ENCODE assay signal across 1 cellular context in the genomic region with DNA sequence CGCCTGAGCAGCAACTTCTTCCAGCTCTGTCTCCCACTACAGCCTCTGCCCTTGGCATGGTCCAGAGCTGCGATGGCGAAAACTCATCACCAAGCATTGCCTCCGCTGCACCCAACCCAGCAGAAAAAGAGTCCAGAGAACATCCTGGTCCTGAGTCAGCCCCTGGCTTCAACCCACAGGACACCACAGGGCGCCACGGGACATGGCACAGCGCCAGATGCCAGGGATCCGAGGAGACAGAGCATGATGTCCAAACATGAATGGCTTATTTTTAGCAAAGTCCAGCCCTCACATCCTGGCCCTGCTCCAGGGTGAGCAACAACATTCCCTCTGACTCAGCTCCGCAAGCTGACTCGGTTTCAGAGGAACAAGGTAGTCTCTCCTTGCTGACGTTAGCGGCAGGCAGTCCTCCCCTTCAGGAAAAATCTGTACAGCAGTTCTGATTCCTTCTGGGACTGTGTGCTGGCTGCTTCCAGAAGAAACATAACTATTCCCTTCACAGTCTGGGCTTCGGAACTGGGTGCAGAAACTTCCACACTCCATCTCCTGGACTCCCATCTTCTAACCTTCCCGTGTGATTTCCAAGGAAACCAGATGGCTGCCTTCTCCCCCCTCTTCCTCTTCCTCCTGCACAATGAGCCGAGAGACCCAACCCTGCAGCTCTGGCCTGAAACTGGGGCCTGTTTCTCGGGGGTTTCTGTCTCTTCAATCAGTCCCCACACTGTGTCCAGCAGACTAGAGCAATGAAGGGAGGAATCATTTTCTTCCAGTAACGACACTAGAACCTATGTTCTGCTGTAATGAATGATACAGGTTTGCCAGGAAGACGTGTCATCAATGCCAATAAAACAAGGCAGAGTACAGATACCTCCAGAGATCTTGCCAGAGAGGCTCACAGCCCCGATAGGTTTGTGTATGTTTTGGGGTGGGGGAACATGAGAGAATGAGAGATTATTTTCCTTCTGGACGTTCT.
TF ChIP-seq lines count a peak whose summit lies in the region.

No MANE protein-coding gene starts in this region.

TF ChIP-seq in HepG2, 621 proteins besides CTCF, POLR2A, EP300 and RAD21 (continued from another document and continues in another):
- TF ChIP-seq ZNF512 (CRISPR knock-in tag; IDR thresholded peaks at IDR 0.05): no peak
- no peak for TF ChIP-seq PREB (CRISPR knock-in tag; IDR thresholded peaks at IDR 0.05)
- TF ChIP-seq, protein P1, sequence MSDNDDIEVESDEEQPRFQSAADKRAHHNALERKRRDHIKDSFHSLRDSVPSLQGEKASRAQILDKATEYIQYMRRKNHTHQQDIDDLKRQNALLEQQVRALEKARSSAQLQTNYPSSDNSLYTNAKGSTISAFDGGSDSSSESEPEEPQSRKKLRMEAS (IDR thresholded peaks at IDR 0.05): peak; percentile 75
- no peak for TF ChIP-seq ONECUT2 (CRISPR knock-in tag; IDR thresholded peaks at IDR 0.05)
- TF ChIP-seq, protein P2, sequence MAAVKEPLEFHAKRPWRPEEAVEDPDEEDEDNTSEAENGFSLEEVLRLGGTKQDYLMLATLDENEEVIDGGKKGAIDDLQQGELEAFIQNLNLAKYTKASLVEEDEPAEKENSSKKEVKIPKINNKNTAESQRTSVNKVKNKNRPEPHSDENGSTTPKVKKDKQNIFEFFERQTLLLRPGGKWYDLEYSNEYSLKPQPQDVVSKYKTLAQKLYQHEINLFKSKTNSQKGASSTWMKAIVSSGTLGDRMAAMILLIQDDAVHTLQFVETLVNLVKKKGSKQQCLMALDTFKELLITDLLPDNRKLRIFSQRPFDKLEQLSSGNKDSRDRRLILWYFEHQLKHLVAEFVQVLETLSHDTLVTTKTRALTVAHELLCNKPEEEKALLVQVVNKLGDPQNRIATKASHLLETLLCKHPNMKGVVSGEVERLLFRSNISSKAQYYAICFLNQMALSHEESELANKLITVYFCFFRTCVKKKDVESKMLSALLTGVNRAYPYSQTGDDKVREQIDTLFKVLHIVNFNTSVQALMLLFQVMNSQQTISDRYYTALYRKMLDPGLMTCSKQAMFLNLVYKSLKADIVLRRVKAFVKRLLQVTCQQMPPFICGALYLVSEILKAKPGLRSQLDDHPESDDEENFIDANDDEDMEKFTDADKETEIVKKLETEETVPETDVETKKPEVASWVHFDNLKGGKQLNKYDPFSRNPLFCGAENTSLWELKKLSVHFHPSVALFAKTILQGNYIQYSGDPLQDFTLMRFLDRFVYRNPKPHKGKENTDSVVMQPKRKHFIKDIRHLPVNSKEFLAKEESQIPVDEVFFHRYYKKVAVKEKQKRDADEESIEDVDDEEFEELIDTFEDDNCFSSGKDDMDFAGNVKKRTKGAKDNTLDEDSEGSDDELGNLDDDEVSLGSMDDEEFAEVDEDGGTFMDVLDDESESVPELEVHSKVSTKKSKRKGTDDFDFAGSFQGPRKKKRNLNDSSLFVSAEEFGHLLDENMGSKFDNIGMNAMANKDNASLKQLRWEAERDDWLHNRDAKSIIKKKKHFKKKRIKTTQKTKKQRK (IDR thresholded peaks at IDR 0.05; ENCODE audit: low read length): no peak
- TF ChIP-seq, protein P3, sequence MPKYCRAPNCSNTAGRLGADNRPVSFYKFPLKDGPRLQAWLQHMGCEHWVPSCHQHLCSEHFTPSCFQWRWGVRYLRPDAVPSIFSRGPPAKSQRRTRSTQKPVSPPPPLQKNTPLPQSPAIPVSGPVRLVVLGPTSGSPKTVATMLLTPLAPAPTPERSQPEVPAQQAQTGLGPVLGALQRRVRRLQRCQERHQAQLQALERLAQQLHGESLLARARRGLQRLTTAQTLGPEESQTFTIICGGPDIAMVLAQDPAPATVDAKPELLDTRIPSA (CRISPR knock-in tag; IDR thresholded peaks at IDR 0.05; ENCODE audit: borderline replicate concordance): no peak
- TF ChIP-seq ZBTB20 (CRISPR knock-in tag; IDR thresholded peaks at IDR 0.05; ENCODE audit: borderline replicate concordance, low read depth): peak; percentile 84
- no peak; the same call in 1 of the 2 replicates for TF ChIP-seq ZZZ3 (CRISPR knock-in tag; IDR thresholded peaks at IDR 0.05; ENCODE audit: borderline replicate concordance)
- no peak for TF ChIP-seq ZNF704 (CRISPR knock-in tag; IDR thresholded peaks at IDR 0.05; ENCODE audit: borderline replicate concordance)
- 0 out of 2 replicates have a peak, but pooled peaks have one; percentile 33 for TF ChIP-seq ZNF335 (CRISPR knock-in tag; IDR thresholded peaks at IDR 0.05)
- 0 out of 2 replicates have a peak, but pooled peaks have one; percentile 12 for TF ChIP-seq NFE2L2 (IDR thresholded peaks at IDR 0.05; ENCODE audit: low read length)
- TF ChIP-seq HOXA5 (CRISPR knock-in tag; IDR thresholded peaks at IDR 0.05): no peak
- no peak for TF ChIP-seq BORCS8-MEF2B (CRISPR knock-in tag; IDR thresholded peaks at IDR 0.05)
- TF ChIP-seq FOXA3 (CRISPR knock-in tag; IDR thresholded peaks at IDR 0.05): peak; percentile 84
- TF ChIP-seq HMG20B (CRISPR knock-in tag; conservative IDR thresholded peaks at IDR 0.05): no peak
- TF ChIP-seq ZNF724P (CRISPR knock-in tag; IDR thresholded peaks at IDR 0.05; ENCODE audit: borderline replicate concordance): no peak
- TF ChIP-seq ZNF235 (CRISPR knock-in tag; IDR thresholded peaks at IDR 0.05; ENCODE audit: borderline replicate concordance): no peak
- TF ChIP-seq SMAD1 (CRISPR knock-in tag; IDR thresholded peaks at IDR 0.05; ENCODE audit: borderline replicate concordance, low read depth): no peak
- 0 out of 2 replicates have a peak, but pooled peaks have one; percentile 59 for TF ChIP-seq BRD4 (CRISPR knock-in tag; IDR thresholded peaks at IDR 0.05)
- no peak for TF ChIP-seq ZNF710 (CRISPR knock-in tag; IDR thresholded peaks at IDR 0.05; ENCODE audit: borderline replicate concordance)
- TF ChIP-seq ZHX1 (CRISPR knock-in tag; IDR thresholded peaks at IDR 0.05; ENCODE audit: low read depth): no peak
- no peak for TF ChIP-seq NCOA1 (CRISPR knock-in tag; IDR thresholded peaks at IDR 0.05)
- TF ChIP-seq ZNF839 (CRISPR knock-in tag; IDR thresholded peaks at IDR 0.05; ENCODE audit: borderline replicate concordance): no peak
- TF ChIP-seq HOMEZ (CRISPR knock-in tag; IDR thresholded peaks at IDR 0.05; ENCODE audit: low read depth): peak; percentile 65
- no peak for TF ChIP-seq ZNF207 (IDR thresholded peaks at IDR 0.05; ENCODE audit: borderline replicate concordance)
- no peak for TF ChIP-seq STAT5B (CRISPR knock-in tag; IDR thresholded peaks at IDR 0.05)
- TF ChIP-seq ZNF232 (CRISPR knock-in tag; IDR thresholded peaks at IDR 0.05; ENCODE audit: borderline replicate concordance): peak; percentile 43; the same call in 1 of the 2 replicates
- TF ChIP-seq ZNF614 (CRISPR knock-in tag; IDR thresholded peaks at IDR 0.05; ENCODE audit: borderline replicate concordance): peak; percentile 67; the same call in 1 of the 2 replicates
- TF ChIP-seq ZNF136 (CRISPR knock-in tag; IDR thresholded peaks at IDR 0.05; ENCODE audit: low read depth): no peak
- TF ChIP-seq ATRX (CRISPR knock-in tag; IDR thresholded peaks at IDR 0.05; ENCODE audit: borderline replicate concordance): no peak
- no peak; the same call in 1 of the 2 replicates for TF ChIP-seq ZMAT3 (CRISPR knock-in tag; conservative IDR thresholded peaks at IDR 0.05)
- peak; percentile 77 for TF ChIP-seq LCORL (IDR thresholded peaks at IDR 0.05)
- TF ChIP-seq LCORL (CRISPR knock-in tag; IDR thresholded peaks at IDR 0.05): peak; percentile 92
- no peak for TF ChIP-seq CCDC6 (CRISPR knock-in tag; IDR thresholded peaks at IDR 0.05)
- no peak for TF ChIP-seq RORA (CRISPR knock-in tag; IDR thresholded peaks at IDR 0.05)
- no peak for TF ChIP-seq STAT6 (CRISPR knock-in tag; IDR thresholded peaks at IDR 0.05; ENCODE audit: borderline replicate concordance)
